In genomic region chr7:123472751-123473150, GRCh38 we compare ENCODE assay signal across 28 cellular contexts.
"Had no signal": no experiment of that assay in that cellular context is flagged by ENCODE, and none has a peak within 500 bp of the region (broad histone marks: within the 10 kb centered on the region; RNA-seq: fewer than 3 reads in every experiment).

No MANE protein-coding gene starts in this region.

- H3K36me3 ChIP-seq: adrenal gland, cardiac muscle cell, colonic mucosa, left lung, lower lobe of right lung, right atrium auricular region, stomach, suprapubic skin, tibial artery, upper lobe of right lung had no signal

- H3K9me3 ChIP-seq: adrenal gland, body of pancreas, colonic mucosa, lower lobe of right lung, mucosa of descending colon, right atrium auricular region, suprapubic skin, tibial artery, upper lobe of right lung had no signal

- H3K36me3 Mint-ChIP-seq: activated naive CD8-positive, alpha-beta T cell treated with anti-CD3 and anti-CD28 coated beads for 36 hours; stimulated activated naive B cell treated with anti-CD40 and anti-IgM and Interleukin-4, amounts not matched to agents 10 μg/mL and 1 μg/mL and 100 μg/mL, for 72 hours had no signal

- H3K27ac Mint-ChIP-seq: activated naive CD8-positive, alpha-beta T cell treated with anti-CD3 and anti-CD28 coated beads for 36 hours; natural killer cell treated with Interleukin-12 subunit alpha and Interleukin-12 subunit beta and Interleukin-15 and Interleukin-18, amount 100 ng/mL, for 72 hours; stimulated activated naive B cell treated with anti-CD40 and anti-IgM and Interleukin-4, amounts not matched to agents 10 μg/mL and 1 μg/mL and 100 μg/mL, for 72 hours; T-helper 2 cell treated with Interferon-gamma antibody and Interleukin-4, amounts not matched to agents 5 μg/mL and 100 μg/mL, for 36 hours had no signal

- H3K9me3 Mint-ChIP-seq: T-helper 2 cell treated with Interferon-gamma antibody and Interleukin-4, amounts not matched to agents 5 μg/mL and 100 μg/mL, for 36 hours had no signal

- H3K4me3 ChIP-seq: adrenal gland, body of pancreas, cardiac muscle cell, colonic mucosa, left lung, lower lobe of right lung, mucosa of descending colon, right atrium auricular region, stomach, suprapubic skin, tibial artery, upper lobe of right lung had no signal

- H3K27me3 ChIP-seq: adrenal gland, body of pancreas, cardiac muscle cell, colonic mucosa, left lung, right atrium auricular region, stomach, suprapubic skin, tibial artery, upper lobe of right lung had no signal

- ATAC-seq: body of pancreas; left lung; lower lobe of right lung; mucosa of descending colon; natural killer cell treated with Interleukin-12 subunit alpha and Interleukin-12 subunit beta and Interleukin-15 and Interleukin-18, amount 100 ng/mL, for 72 hours; stimulated activated naive B cell treated with anti-CD40 and anti-IgM and Interleukin-4, amounts not matched to agents 10 μg/mL and 1 μg/mL and 100 μg/mL, for 72 hours; upper lobe of right lung had no signal

- H3K4me1 Mint-ChIP-seq: activated naive CD8-positive, alpha-beta T cell treated with anti-CD3 and anti-CD28 coated beads for 36 hours; stimulated activated naive B cell treated with anti-CD40 and anti-IgM and Interleukin-4, amounts not matched to agents 10 μg/mL and 1 μg/mL and 100 μg/mL, for 72 hours had no signal

- H3K4me1 ChIP-seq: adrenal gland, body of pancreas, colonic mucosa, left lung, lower lobe of right lung, right atrium auricular region, stomach, suprapubic skin, tibial artery, upper lobe of right lung had no signal

- DNase-seq: activated CD4-positive, alpha-beta T cell treated with anti-CD3 and anti-CD28 coated beads for 4 hours; activated CD4-positive, alpha-beta T cell treated with anti-CD3 and anti-CD28 coated beads, Interleukin-2, amount 50 U/mL, for 4 hours; activated CD4-positive, CD25-positive, alpha-beta regulatory T cell; activated effector memory CD4-positive, alpha-beta T cell treated with Interleukin-2 at 50 U/mL for 16 hours; activated naive CD4-positive, alpha-beta T cell treated with Interleukin-2 at 50 U/mL for 16 hours; activated naive CD8-positive, alpha-beta T cell treated with anti-CD3 and anti-CD28 coated beads for 36 hours; adrenal gland; aorta; body of pancreas; cerebellar nuclear complex; colonic mucosa; effector memory CD4-positive, alpha-beta T cell; left lung; lower lobe of right lung; mesendoderm; mucosa of descending colon; occipital lobe; stimulated activated CD4-positive, alpha-beta T cell treated with anti-CD3 and anti-CD28 coated beads, Interleukin-15, amount 100 ng/mL, for 24 hours; stimulated activated CD4-positive, alpha-beta T cell treated with anti-CD3 and anti-CD28 coated beads, Interleukin-2, amount 100 ng/mL, for 24 hours; stimulated activated naive B cell treated with anti-CD40 and anti-IgM and Interleukin-4, amounts not matched to agents 10 μg/mL and 1 μg/mL and 100 μg/mL, for 72 hours; stomach; tibial artery; upper lobe of right lung had no signal

- H3K4me3 Mint-ChIP-seq: activated naive CD8-positive, alpha-beta T cell treated with anti-CD3 and anti-CD28 coated beads for 36 hours; natural killer cell treated with Interleukin-12 subunit alpha and Interleukin-12 subunit beta and Interleukin-15 and Interleukin-18, amount 100 ng/mL, for 72 hours; stimulated activated naive B cell treated with anti-CD40 and anti-IgM and Interleukin-4, amounts not matched to agents 10 μg/mL and 1 μg/mL and 100 μg/mL, for 72 hours; T-helper 2 cell treated with Interferon-gamma antibody and Interleukin-4, amounts not matched to agents 5 μg/mL and 100 μg/mL, for 36 hours had no signal

- H3K27ac ChIP-seq: adrenal gland, body of pancreas, cardiac muscle cell, colonic mucosa, left lung, lower lobe of right lung, right atrium auricular region, stomach, suprapubic skin, tibial artery, upper lobe of right lung had no signal
